In genomic region chr18:61892683-61893303, GRCh38 we compare ENCODE assay signal across 8 cellular contexts. TPM values are rescaled to one million over a fixed set of nuclear protein-coding genes. Genes with fewer than 3 reads are reported as not detected.
DNase-seq lines count a peak whose midpoint lies in the region; ATAC-seq and TF ChIP-seq lines count a peak whose summit lies in the region.

RNF152 (minus strand) TSS chr18:61893007; CDS start chr18:61816463, 76,544 bp downstream.

- H3K4me1 ChIP-seq in ACC112 (ENCODE audit: control insufficient read depth, insufficient read depth, low read length, unreplicated experiment), result peaks cover 9% of the 10 kb centered on the region
- peaks cover 0 to 48% (median 8%) of the 10 kb centered on the region in 4 donors for H3K4me1 ChIP-seq in right lobe of liver

- no peak within 1 kb of the TSS for H3K27ac ChIP-seq in ACC112 (ENCODE audit: low read depth, low read length)
- H3K27ac ChIP-seq in dorsolateral prefrontal cortex, result peak within 1 kb of the TSS in 54 of 59 donors; percentile 9 to 88 (median 70)
- peak within 1 kb of the TSS; percentile 81 to 99 (median 98) for H3K27ac ChIP-seq in right lobe of liver

- POLR2A ChIA-PET in WTC11 (lab: Charles Lee), result no interaction called here

- H3K27me3 ChIP-seq in ACC112 (ENCODE audit: insufficient read depth, low read length) (no peaks in the 10 kb centered on the region), dorsolateral prefrontal cortex (peaks cover 0 to 6% (median 0%) of the 10 kb centered on the region in 45 donors), right lobe of liver (no peaks in the 10 kb centered on the region)

- no peaks in the 10 kb centered on the region for H3K9me3 ChIP-seq in right lobe of liver

- ATAC-seq in WTC11 (peak; percentile 51), right lobe of liver (peak; percentile 18 to 50 (median 40)), HG02852 (IDR thresholded peaks at IDR 0.05; ENCODE audit: unreplicated experiment) (no peak), GM21390 (IDR thresholded peaks at IDR 0.05; ENCODE audit: unreplicated experiment) (no peak)

- CTCF ChIA-PET in WTC11 (lab: Charles Lee), result interaction anchor here (1.3 kb wide), 1 partner anchor 239 kb away, joined by 3 read pairs; no protein-coding TSS in a partner anchor

- H3K36me3 Mint-ChIP-seq in WTC11, result peaks cover 3% of the 10 kb centered on the region; the same call in 1 of the 2 replicates

- H3K36me3 ChIP-seq in ACC112 (ENCODE audit: insufficient read depth, low read length) (0 out of 2 replicates have a peak, but pooled peaks cover 5% of the 10 kb centered on the region), right lobe of liver (peaks cover 0 to 35% (median 5%) of the 10 kb centered on the region in 4 donors)

- peaks cover 3% of the 10 kb centered on the region for H3K79me2 ChIP-seq in ACC112 (ENCODE audit: control insufficient read depth, insufficient read depth, low read length, unreplicated experiment)

- no peak for TF ChIP-seq POLR2A in right lobe of liver (IDR thresholded peaks at IDR 0.05)

- peak within 1 kb of the TSS; percentile 80 for H3K4me3 Mint-ChIP-seq in WTC11

- intact Hi-C loops in dorsolateral prefrontal cortex (cut with DNase I), result loop anchor here (2.0 to 10.0 kb wide), 4 partner anchors 242 to 318 kb away; no protein-coding TSS in a partner anchor
- intact Hi-C loops in right lobe of liver (cut with DNase I), result loop anchor here (5.0 to 10.0 kb wide), 2 partner anchors 155 to 258 kb away; no protein-coding TSS in a partner anchor

- H3K27me3 Mint-ChIP-seq in WTC11 (ENCODE audit: low read depth), result peaks cover 56% of the 10 kb centered on the region

- DNase-seq in HPDE6-E6E7 (ENCODE audit: extremely low spot score) (peak; percentile 23), WTC11 (ENCODE audit: low spot score) (peak; percentile 53), dorsolateral prefrontal cortex (peak in 6 of 10 donors; percentile 26 to 63 (median 44)), right lobe of liver (peak; percentile 44 to 74 (median 63))
- peak; percentile 33 for DNase-seq in stimulated activated CD8-positive, alpha-beta memory T cell treated with anti-CD3 and anti-CD28 coated beads, Interleukin-4, amount 100 ng/mL, for 48 hours

- H2AFZ ChIP-seq in ACC112 (ENCODE audit: low read length, unreplicated experiment), result peak within 1 kb of the TSS; percentile 86

- H3K4me3 ChIP-seq in ACC112 (ENCODE audit: low read depth, low read length) (peak within 1 kb of the TSS; percentile 80), dorsolateral prefrontal cortex (peak within 1 kb of the TSS; percentile 61 to 92 (median 79)), right lobe of liver (peak within 1 kb of the TSS; percentile 62 to 83 (median 71))

- 1% methylated on average over 26 of the region's 28 CpGs for WGBS in right lobe of liver (ENCODE audit: insufficient coverage, low coverage, low lambda C conversion rate, missing lambda C conversion rate)

- H3K27ac Mint-ChIP-seq in WTC11, result no peak within 1 kb of the TSS

- TF ChIP-seq CTCF in WTC11 (IDR thresholded peaks at IDR 0.05) (no peak), dorsolateral prefrontal cortex (IDR thresholded peaks at IDR 0.05 in 54 of 56, conservative IDR thresholded peaks at IDR 0.05 in 2 of 56; ENCODE audit: low read depth in 1 of 56, partially characterized antibody in 56 of 56) (peak in 3 of 56 donors; percentile 5 to 13 (median 10)), right lobe of liver (IDR thresholded peaks at IDR 0.05) (peak in 1 of 4 donors; percentile 9)

- no peaks in the 10 kb centered on the region for H3K9me3 Mint-ChIP-seq in WTC11

- H3K4me1 Mint-ChIP-seq in WTC11, result peaks cover 23% of the 10 kb centered on the region

TF ChIP-seq in WTC11, 78 proteins besides CTCF, POLR2A, EP300 and RAD21:
- TF ChIP-seq ETV6 (CRISPR knock-in tag; IDR thresholded peaks at IDR 0.05) (no peak; the same call in 1 of the 2 replicates), NR3C1 (CRISPR knock-in tag; conservative IDR thresholded peaks at IDR 0.05; ENCODE audit: low read depth) (no peak), SMAD4 (CRISPR knock-in tag; IDR thresholded peaks at IDR 0.05) (no peak), USF2 (CRISPR knock-in tag; IDR thresholded peaks at IDR 0.05) (no peak), KAT7 (CRISPR knock-in tag; IDR thresholded peaks at IDR 0.05; ENCODE audit: borderline replicate concordance) (no peak), RORB (CRISPR knock-in tag; IDR thresholded peaks at IDR 0.05) (no peak), FOXJ3 (CRISPR knock-in tag; IDR thresholded peaks at IDR 0.05; ENCODE audit: borderline replicate concordance) (no peak), GRHL2 (CRISPR knock-in tag; IDR thresholded peaks at IDR 0.05; ENCODE audit: insufficient replicate concordance, severe bottlenecking) (no peak), CDX4 (CRISPR knock-in tag; IDR thresholded peaks at IDR 0.05; ENCODE audit: borderline replicate concordance) (no peak), RELA (CRISPR knock-in tag; IDR thresholded peaks at IDR 0.05; ENCODE audit: borderline replicate concordance) (no peak), SOX15 (CRISPR knock-in tag; IDR thresholded peaks at IDR 0.05) (no peak), ZMAT4 (CRISPR knock-in tag; IDR thresholded peaks at IDR 0.05) (no peak)
- TF ChIP-seq, protein P1, sequence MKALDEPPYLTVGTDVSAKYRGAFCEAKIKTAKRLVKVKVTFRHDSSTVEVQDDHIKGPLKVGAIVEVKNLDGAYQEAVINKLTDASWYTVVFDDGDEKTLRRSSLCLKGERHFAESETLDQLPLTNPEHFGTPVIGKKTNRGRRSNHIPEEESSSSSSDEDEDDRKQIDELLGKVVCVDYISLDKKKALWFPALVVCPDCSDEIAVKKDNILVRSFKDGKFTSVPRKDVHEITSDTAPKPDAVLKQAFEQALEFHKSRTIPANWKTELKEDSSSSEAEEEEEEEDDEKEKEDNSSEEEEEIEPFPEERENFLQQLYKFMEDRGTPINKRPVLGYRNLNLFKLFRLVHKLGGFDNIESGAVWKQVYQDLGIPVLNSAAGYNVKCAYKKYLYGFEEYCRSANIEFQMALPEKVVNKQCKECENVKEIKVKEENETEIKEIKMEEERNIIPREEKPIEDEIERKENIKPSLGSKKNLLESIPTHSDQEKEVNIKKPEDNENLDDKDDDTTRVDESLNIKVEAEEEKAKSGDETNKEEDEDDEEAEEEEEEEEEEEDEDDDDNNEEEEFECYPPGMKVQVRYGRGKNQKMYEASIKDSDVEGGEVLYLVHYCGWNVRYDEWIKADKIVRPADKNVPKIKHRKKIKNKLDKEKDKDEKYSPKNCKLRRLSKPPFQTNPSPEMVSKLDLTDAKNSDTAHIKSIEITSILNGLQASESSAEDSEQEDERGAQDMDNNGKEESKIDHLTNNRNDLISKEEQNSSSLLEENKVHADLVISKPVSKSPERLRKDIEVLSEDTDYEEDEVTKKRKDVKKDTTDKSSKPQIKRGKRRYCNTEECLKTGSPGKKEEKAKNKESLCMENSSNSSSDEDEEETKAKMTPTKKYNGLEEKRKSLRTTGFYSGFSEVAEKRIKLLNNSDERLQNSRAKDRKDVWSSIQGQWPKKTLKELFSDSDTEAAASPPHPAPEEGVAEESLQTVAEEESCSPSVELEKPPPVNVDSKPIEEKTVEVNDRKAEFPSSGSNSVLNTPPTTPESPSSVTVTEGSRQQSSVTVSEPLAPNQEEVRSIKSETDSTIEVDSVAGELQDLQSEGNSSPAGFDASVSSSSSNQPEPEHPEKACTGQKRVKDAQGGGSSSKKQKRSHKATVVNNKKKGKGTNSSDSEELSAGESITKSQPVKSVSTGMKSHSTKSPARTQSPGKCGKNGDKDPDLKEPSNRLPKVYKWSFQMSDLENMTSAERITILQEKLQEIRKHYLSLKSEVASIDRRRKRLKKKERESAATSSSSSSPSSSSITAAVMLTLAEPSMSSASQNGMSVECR (CRISPR knock-in tag; IDR thresholded peaks at IDR 0.05; ENCODE audit: borderline replicate concordance), result no peak
- TF ChIP-seq, protein P2, sequence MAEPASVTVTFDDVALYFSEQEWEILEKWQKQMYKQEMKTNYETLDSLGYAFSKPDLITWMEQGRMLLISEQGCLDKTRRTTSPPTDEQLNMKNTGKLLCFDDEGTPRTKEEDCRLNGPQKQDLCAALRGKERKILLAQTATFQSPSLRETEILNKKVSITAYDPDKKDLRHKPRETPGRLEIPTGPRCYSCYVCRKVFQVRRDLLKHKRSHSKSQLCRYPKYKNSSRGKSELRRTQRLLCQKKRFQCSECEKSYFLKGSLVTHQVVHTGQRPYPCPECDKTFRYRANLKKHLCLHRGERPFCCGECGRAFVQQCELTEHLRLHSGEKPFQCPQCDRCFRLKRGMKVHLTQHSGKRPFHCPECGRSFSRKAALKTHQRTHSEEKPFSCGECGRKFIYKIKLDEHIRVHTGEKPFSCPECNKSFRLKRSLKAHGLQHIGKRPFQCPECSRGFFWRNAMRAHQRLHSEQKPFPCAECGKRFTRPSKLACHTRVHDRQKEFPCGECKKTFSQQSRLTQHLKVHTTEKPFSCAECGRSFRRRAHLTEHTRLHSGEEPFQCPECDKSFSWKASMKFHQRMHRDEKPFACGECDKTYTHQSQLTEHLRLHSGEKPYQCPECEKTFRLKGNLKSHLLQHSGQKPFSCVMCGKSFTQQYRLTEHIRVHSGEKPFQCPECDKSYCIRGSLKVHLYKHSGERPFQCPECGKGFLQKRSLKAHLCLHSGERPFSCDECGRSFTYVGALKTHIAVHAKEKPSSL (CRISPR knock-in tag; conservative IDR thresholded peaks at IDR 0.05), result no peak

RNA-seq across cellular contexts. Expression of gene RNF152, which starts in this region (rescaled TPM):
- total RNA-seq in WTC11 (2021) (2.6 to 3.7 TPM (median 2.8 TPM) in 3 replicates), dorsolateral prefrontal cortex (10 to 100 TPM in 118 of 120 experiments, 1 to 10 TPM in 2; 8.9 to 49.9 (median 17.9) TPM), right lobe of liver (100 to 1,000 TPM in 1 of 6 experiments, 10 to 100 TPM in 5; 19.5 to 101 (median 54.1) TPM)

Comparison
In these comparisons a context has a peak if more than half of its experiments do, and no peak if none do; other contexts are left out.
1. ATAC-seq: peak in WTC11 (single experiment) and right lobe of liver (4 of 4); none in HG02852 (single experiment) and GM21390 (single experiment).
2. Peak in every context shown above with its lines, with median percentiles within 50 percentile points of each other: H3K4me3 ChIP-seq and DNase-seq.